Comparison of ENCODE assay signal across 8 cellular contexts in the genomic region with DNA sequence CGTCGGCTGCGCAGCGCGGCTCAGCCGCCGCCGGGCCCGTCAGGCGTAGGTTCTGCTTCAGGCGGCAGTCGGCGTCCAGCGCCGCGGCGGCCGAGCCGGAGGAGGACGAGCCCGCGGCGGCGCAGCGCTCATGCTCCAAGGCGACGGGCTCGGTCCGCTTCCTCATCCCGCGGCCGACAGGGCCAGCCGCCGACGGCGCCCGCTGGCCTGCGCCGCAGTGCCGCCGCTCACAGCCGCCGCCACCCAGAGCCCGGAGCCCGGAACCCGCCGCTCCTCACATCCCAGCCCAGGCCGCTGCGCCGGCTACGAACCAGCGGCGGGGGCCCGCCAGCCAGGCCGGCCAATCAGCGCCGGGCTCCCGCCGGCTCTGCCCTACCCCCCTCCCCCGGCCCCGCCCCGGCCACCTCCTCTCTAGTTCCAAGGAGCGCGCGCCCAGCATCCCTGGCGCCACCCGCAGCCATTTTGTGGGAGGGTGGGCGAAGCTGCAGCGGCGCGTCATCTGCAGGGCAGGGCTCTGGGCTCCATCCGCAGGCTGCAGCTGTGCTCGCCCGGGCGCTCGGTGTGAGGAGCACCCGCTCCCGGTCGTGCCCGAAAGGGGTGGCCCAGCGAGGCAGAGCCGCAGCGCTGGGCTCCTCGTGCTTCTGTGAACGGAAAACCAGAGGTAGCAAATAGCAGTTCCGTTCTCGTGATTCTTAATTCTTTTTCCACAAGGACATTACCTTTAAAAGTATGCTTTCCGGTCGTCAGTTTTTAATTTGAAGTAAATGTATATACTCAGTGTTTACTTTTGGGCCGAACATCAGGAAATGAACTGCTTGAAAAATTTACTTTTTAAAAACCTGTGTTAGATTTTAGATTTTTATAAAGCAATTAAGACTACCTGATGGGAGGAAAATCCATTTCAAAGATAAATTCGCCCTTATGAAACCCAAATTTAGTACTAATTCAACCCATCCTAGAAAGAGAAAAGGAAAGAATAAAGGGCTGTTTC. TPM values are rescaled to one million over a fixed set of nuclear protein-coding genes. Genes with fewer than 3 reads are reported as not detected.
DNase-seq lines count a peak whose midpoint lies in the region; ATAC-seq and TF ChIP-seq lines count a peak whose summit lies in the region.

A gene (minus strand): TSS at position 298 of the 991 bp plus-strand sequence. CDS start 132 bp downstream, at position 166.

- H3K79me2 ChIP-seq in Loucy (ENCODE audit: insufficient read depth, low read length) = peaks cover 43% of the 10 kb centered on the region

- H3K9me2 ChIP-seq in Loucy (replicated peaks; ENCODE audit: low read depth, low read length) = no peaks in the 10 kb centered on the region

- peak; percentile 96 for DNase-seq in ELR (ENCODE audit: low read depth)
- DNase-seq in H7 = peak; percentile 99
- peak; percentile 96 for DNase-seq in RWPE2 (ENCODE audit: low spot score)
- DNase-seq in activated T-helper 2 cell treated with anti-CD3 and anti-CD28 coated beads, Interferon-gamma antibody, Interleukin-2, Interleukin-4, amounts not matched to agents 10 μg/mL and 5 μg/mL and 100 μg/mL, durations not matched to agents 14 hours and 24 hours and 36 hours (ENCODE audit: low spot score) = peak; percentile 94
- DNase-seq in fibroblast of peridontal ligament (ENCODE audit: extremely low read depth) = peak; percentile 92
- DNase-seq in natural killer cell = peak; percentile 87
- peak; percentile 88 to 92 (median 90) for DNase-seq in stimulated activated naive CD4-positive, alpha-beta T cell (lab: John Stamatoyannopoulos, UW)

- H3K9me3 Mint-ChIP-seq in activated T-helper 2 cell treated with anti-CD3 and anti-CD28 coated beads, Interferon-gamma antibody, Interleukin-2, Interleukin-4, amounts not matched to agents 10 μg/mL and 5 μg/mL and 100 μg/mL, durations not matched to agents 14 hours and 24 hours and 36 hours = no peaks in the 10 kb centered on the region
- H3K9me3 Mint-ChIP-seq in natural killer cell = no peaks in the 10 kb centered on the region

- H4K20me1 ChIP-seq in Loucy (ENCODE audit: insufficient read depth, low read length, poor library complexity, severe bottlenecking) = peaks cover 5% of the 10 kb centered on the region

- peak within 1 kb of the TSS; percentile 61 for H3K27ac ChIP-seq in RWPE2 (ENCODE audit: poor library complexity, severe bottlenecking)

- H3K4me1 Mint-ChIP-seq in activated T-helper 2 cell treated with anti-CD3 and anti-CD28 coated beads, Interferon-gamma antibody, Interleukin-2, Interleukin-4, amounts not matched to agents 10 μg/mL and 5 μg/mL and 100 μg/mL, durations not matched to agents 14 hours and 24 hours and 36 hours (ENCODE audit: low read depth) = peaks cover 11% of the 10 kb centered on the region
- peaks cover 16 to 17% of the 10 kb centered on the region in 2 donors for H3K4me1 Mint-ChIP-seq in natural killer cell

- intact Hi-C loops in activated T-helper 2 cell treated with anti-CD3 and anti-CD28 coated beads, Interferon-gamma antibody, Interleukin-2, Interleukin-4, amounts not matched to agents 10 μg/mL and 5 μg/mL and 100 μg/mL, durations not matched to agents 14 hours and 24 hours and 36 hours (cut with micrococcal nuclease) = loop anchor here (1.0 to 10.0 kb wide), 7 partner anchors 16 to 444 kb away; a partner anchor contains a TSS
- intact Hi-C loops in natural killer cell (cut with micrococcal nuclease) = loop anchor here (1.0 to 5.0 kb wide), 2 partner anchors 144 to 334 kb away; a partner anchor contains a TSS

- H3K9me3 ChIP-seq in Loucy (ENCODE audit: insufficient read depth, low read depth, low read length) (no peaks in the 10 kb centered on the region), RWPE2 (ENCODE audit: severe bottlenecking) (no peaks in the 10 kb centered on the region)

- peaks cover 10% of the 10 kb centered on the region for H3K36me3 Mint-ChIP-seq in activated T-helper 2 cell treated with anti-CD3 and anti-CD28 coated beads, Interferon-gamma antibody, Interleukin-2, Interleukin-4, amounts not matched to agents 10 μg/mL and 5 μg/mL and 100 μg/mL, durations not matched to agents 14 hours and 24 hours and 36 hours (ENCODE audit: low read depth)
- H3K36me3 Mint-ChIP-seq in natural killer cell = no peaks in the 10 kb centered on the region

- peak within 1 kb of the TSS; percentile 85 for H3K4me2 ChIP-seq in Loucy (ENCODE audit: low read depth, low read length, poor library complexity, severe bottlenecking)

- no peaks in the 10 kb centered on the region for H3K27me3 Mint-ChIP-seq in activated T-helper 2 cell treated with anti-CD3 and anti-CD28 coated beads, Interferon-gamma antibody, Interleukin-2, Interleukin-4, amounts not matched to agents 10 μg/mL and 5 μg/mL and 100 μg/mL, durations not matched to agents 14 hours and 24 hours and 36 hours (ENCODE audit: low read depth)
- H3K27me3 Mint-ChIP-seq in natural killer cell (ENCODE audit: low read depth in 2 of 2) = no peaks in the 10 kb centered on the region

- ATAC-seq in RWPE2 (ENCODE audit: low read depth) (peak; percentile 94), natural killer cell (peak; percentile 90 to 96 (median 91))

- H3K4me3 Mint-ChIP-seq in activated T-helper 2 cell treated with anti-CD3 and anti-CD28 coated beads, Interferon-gamma antibody, Interleukin-2, Interleukin-4, amounts not matched to agents 10 μg/mL and 5 μg/mL and 100 μg/mL, durations not matched to agents 14 hours and 24 hours and 36 hours (ENCODE audit: low read depth) = peak within 1 kb of the TSS; percentile 86
- peak within 1 kb of the TSS; percentile 90 for H3K4me3 Mint-ChIP-seq in natural killer cell

- peak within 1 kb of the TSS; percentile 83 for H3K9ac ChIP-seq in Loucy (ENCODE audit: low read depth, low read length, poor library complexity, severe bottlenecking)

- H3K4me3 ChIP-seq in H7 (ENCODE audit: insufficient read depth, low read depth, low read length) (peak within 1 kb of the TSS; percentile 90), Loucy (ENCODE audit: low read length, poor library complexity, severe bottlenecking) (peak within 1 kb of the TSS; percentile 90), RWPE2 (ENCODE audit: severe bottlenecking) (peak within 1 kb of the TSS; percentile 98)

- peak within 1 kb of the TSS; percentile 90 for H3K27ac Mint-ChIP-seq in activated T-helper 2 cell treated with anti-CD3 and anti-CD28 coated beads, Interferon-gamma antibody, Interleukin-2, Interleukin-4, amounts not matched to agents 10 μg/mL and 5 μg/mL and 100 μg/mL, durations not matched to agents 14 hours and 24 hours and 36 hours
- peak within 1 kb of the TSS; percentile 78 to 91 for H3K27ac Mint-ChIP-seq in natural killer cell

- H3K36me3 ChIP-seq in H7 (replicated peaks; ENCODE audit: control insufficient read depth, insufficient read depth, low read length) (no peaks in the 10 kb centered on the region), Loucy (ENCODE audit: insufficient read depth, low read length) (no peaks in the 10 kb centered on the region), RWPE2 (ENCODE audit: low read depth) (peaks cover 4% of the 10 kb centered on the region)

- H3K4me1 ChIP-seq in Loucy (ENCODE audit: insufficient read depth, low read length, poor library complexity, severe bottlenecking) (peaks cover 16% of the 10 kb centered on the region), RWPE2 (ENCODE audit: insufficient read depth, poor library complexity, severe bottlenecking) (peaks cover 7% of the 10 kb centered on the region)

- TF ChIP-seq CTCF in Loucy (conservative IDR thresholded peaks at IDR 0.05; ENCODE audit: low read length) = no peak
- TF ChIP-seq CTCF in RWPE2 (IDR thresholded peaks at IDR 0.05; ENCODE audit: poor library complexity, severe bottlenecking) = no peak
- no peak for TF ChIP-seq CTCF in natural killer cell (IDR thresholded peaks at IDR 0.05)

- H3K27me3 ChIP-seq in H7 (ENCODE audit: control insufficient read depth, insufficient read depth, low read length) = no peaks in the 10 kb centered on the region
- no peaks in the 10 kb centered on the region for H3K27me3 ChIP-seq in Loucy (ENCODE audit: insufficient read depth, low read length, poor library complexity, severe bottlenecking)
- H3K27me3 ChIP-seq in RWPE2 (ENCODE audit: insufficient read depth, poor library complexity, severe bottlenecking) = no peaks in the 10 kb centered on the region

- peak within 1 kb of the TSS; percentile 87 for H2AFZ ChIP-seq in Loucy (ENCODE audit: low read length)

- no peaks in the 10 kb centered on the region for H3F3A ChIP-seq in Loucy (ENCODE audit: low read depth)

RNA-seq across cellular contexts. Expression of the gene that starts here (rescaled TPM):
- 36.4 and 37.2 TPM in 2 replicates for total RNA-seq in H7 (2014; rRNA removed; shearing (Covaris generic))
- 29.0 and 29.5 TPM in 2 replicates for total RNA-seq in activated T-helper 2 cell treated with anti-CD3 and anti-CD28 coated beads, Interferon-gamma antibody, Interleukin-2, Interleukin-4, amounts not matched to agents 10 μg/mL and 5 μg/mL and 100 μg/mL, durations not matched to agents 14 hours and 24 hours and 36 hours
- 10 to 100 TPM; 28.5 to 34.6 (median 34.5) TPM for total RNA-seq in natural killer cell

Comparison
In these comparisons a context has a peak if more than half of its experiments do, and no peak if none do; other contexts are left out.
1. Peak in every context shown above with its lines: DNase-seq, ATAC-seq, H3K4me3 ChIP-seq and H3K27ac ChIP-seq.